In genomic region chr2:77954931-77955330, GRCh38 we compare ENCODE assay signal across 1 cellular context.
TF ChIP-seq lines count a peak whose summit lies in the region.

No MANE protein-coding gene starts in this region.

TF ChIP-seq in WTC11, 78 proteins besides CTCF, POLR2A, EP300 and RAD21 (continued from another document):
- TF ChIP-seq PRDM15 (CRISPR knock-in tag; IDR thresholded peaks at IDR 0.05): no peak
TF ChIP-seq in WTC11: peak in this region for 0.
